12 cellular contexts compared by ENCODE assay signal in genomic region chr10:11237571-11237970, GRCh38.
DNase-seq lines count a peak whose midpoint lies in the region; ATAC-seq and TF ChIP-seq lines count a peak whose summit lies in the region.
"Had no signal": no experiment of that assay in that cellular context is flagged by ENCODE, and none has a peak within 500 bp of the region (broad histone marks: within the 10 kb centered on the region; RNA-seq: fewer than 3 reads in every experiment).

No MANE protein-coding gene starts in this region.

- H3K4me3 ChIP-seq in CD8-positive, alpha-beta T cell (ENCODE audit: low read depth, low read length), result no peak overlapping the region
- no peak overlapping the region for H3K4me3 ChIP-seq in smooth muscle cell
- H3K4me3 ChIP-seq: thyroid gland had no signal

- peak in 3 of 7 experiments; percentile 37 to 62 (median 59) for DNase-seq in CD8-positive, alpha-beta T cell
- no peak for DNase-seq in activated naive CD8-positive, alpha-beta T cell treated with anti-CD3 and anti-CD28 coated beads, Interleukin-2, amount 10 ng/mL, durations not matched to agents 7 days and 5 days
- DNase-seq in germinal center (ENCODE audit: low spot score), result no peak
- DNase-seq in NCI-H524 (lab: John Stamatoyannopoulos, UW), result no peak
- no peak for DNase-seq in smooth muscle cell (lab: John Stamatoyannopoulos, UW; ENCODE audit: unreplicated experiment)
- DNase-seq: activated CD4-positive, CD25-positive, alpha-beta regulatory T cell; NCI-H1417 treated with DMSO at 0.1 percent for 48 hours; thyroid gland had no signal

- no peaks in the 10 kb centered on the region for H3K79me2 ChIP-seq in smooth muscle cell (ENCODE audit: low read depth)

- POLR2A ChIA-PET in CD8-positive, alpha-beta T cell (lab: Charles Lee), result interaction anchor here (1.1 to 4.4 kb wide), 3 partner anchors 11 to 58 kb away, joined by 3 to 28 read pairs (median 3); no protein-coding TSS in a partner anchor
- POLR2A ChIA-PET in activated naive CD8-positive, alpha-beta T cell treated with anti-CD3 and anti-CD28 coated beads, Interleukin-2, amount 10 ng/mL, durations not matched to agents 7 days and 5 days (lab: Charles Lee), result interaction anchor here (1.2 to 1.4 kb wide), 2 partner anchors 12 to 91 kb away, joined by 3 read pairs; no protein-coding TSS in a partner anchor

- no peaks in the 10 kb centered on the region for H3F3A ChIP-seq in smooth muscle cell (ENCODE audit: low read depth)

- H3K27ac ChIP-seq in CD8-positive, alpha-beta T cell (ENCODE audit: low read depth, low read length), result peak overlapping the region; percentile 2
- H3K27ac ChIP-seq in smooth muscle cell (ENCODE audit: low read depth), result no peak overlapping the region
- H3K27ac ChIP-seq: thyroid gland had no signal

- peaks cover 68% of the 10 kb centered on the region for H3K36me3 Mint-ChIP-seq in CD8-positive, alpha-beta T cell
- peaks cover 52% of the 10 kb centered on the region for H3K36me3 Mint-ChIP-seq in activated naive CD8-positive, alpha-beta T cell treated with anti-CD3 and anti-CD28 coated beads, Interleukin-2, amount 10 ng/mL, durations not matched to agents 7 days and 5 days

- no peaks in the 10 kb centered on the region for H4K20me1 ChIP-seq in smooth muscle cell (ENCODE audit: low read depth)

- H3K27me3 Mint-ChIP-seq in CD8-positive, alpha-beta T cell (ENCODE audit: low read depth), result no peaks in the 10 kb centered on the region
- no peaks in the 10 kb centered on the region for H3K27me3 Mint-ChIP-seq in activated naive CD8-positive, alpha-beta T cell treated with anti-CD3 and anti-CD28 coated beads, Interleukin-2, amount 10 ng/mL, durations not matched to agents 7 days and 5 days

- H3K27me3 ChIP-seq in CD8-positive, alpha-beta T cell (ENCODE audit: insufficient read depth, low read length), result no peaks in the 10 kb centered on the region
- no peaks in the 10 kb centered on the region for H3K27me3 ChIP-seq in smooth muscle cell (ENCODE audit: low read depth)
- H3K27me3 ChIP-seq: thyroid gland had no signal

- H3K27ac Mint-ChIP-seq in CD8-positive, alpha-beta T cell, result peak overlapping the region; percentile 91
- peak overlapping the region; percentile 84 for H3K27ac Mint-ChIP-seq in activated naive CD8-positive, alpha-beta T cell treated with anti-CD3 and anti-CD28 coated beads, Interleukin-2, amount 10 ng/mL, durations not matched to agents 7 days and 5 days

- WGBS in smooth muscle cell (ENCODE audit: low lambda C conversion rate), result 89% methylated on average over 7 of the region's 7 CpGs

- peaks cover 7% of the 10 kb centered on the region for H3K36me3 ChIP-seq in CD8-positive, alpha-beta T cell (ENCODE audit: insufficient read depth, low read length)
- H3K36me3 ChIP-seq in smooth muscle cell (ENCODE audit: low read depth), result no peaks in the 10 kb centered on the region
- H3K36me3 ChIP-seq: thyroid gland had no signal

- CTCF ChIA-PET in CD8-positive, alpha-beta T cell (lab: Charles Lee), result interaction anchor here (0.7 to 2.2 kb wide), 4 partner anchors 14 to 72 kb away, joined by 3 to 6 read pairs (median 4); no protein-coding TSS in a partner anchor

- H3K9me3 ChIP-seq in CD8-positive, alpha-beta T cell (ENCODE audit: low read length), result no peaks in the 10 kb centered on the region
- H3K9me3 ChIP-seq in smooth muscle cell (replicated peaks; ENCODE audit: low read depth), result no peaks in the 10 kb centered on the region
- H3K9me3 ChIP-seq: thyroid gland had no signal

- peaks cover 84% of the 10 kb centered on the region for H3K4me1 ChIP-seq in CD8-positive, alpha-beta T cell (ENCODE audit: insufficient read depth, low read length)
- no peaks in the 10 kb centered on the region for H3K4me1 ChIP-seq in smooth muscle cell (ENCODE audit: low read depth)
- H3K4me1 ChIP-seq: thyroid gland had no signal

- H3K4me1 Mint-ChIP-seq in CD8-positive, alpha-beta T cell (ENCODE audit: low read depth), result peaks cover 97% of the 10 kb centered on the region
- H3K4me1 Mint-ChIP-seq in activated naive CD8-positive, alpha-beta T cell treated with anti-CD3 and anti-CD28 coated beads, Interleukin-2, amount 10 ng/mL, durations not matched to agents 7 days and 5 days, result peaks cover 75% of the 10 kb centered on the region

- ATAC-seq in CD8-positive, alpha-beta T cell, result peak; percentile 56
- peak; percentile 42 for ATAC-seq in GM19452 (IDR thresholded peaks at IDR 0.05; ENCODE audit: unreplicated experiment)
- peak; percentile 31 for ATAC-seq in HG03520 (IDR thresholded peaks at IDR 0.05; ENCODE audit: unreplicated experiment)
- no peak for ATAC-seq in activated naive CD8-positive, alpha-beta T cell treated with anti-CD3 and anti-CD28 coated beads, Interleukin-2, amount 10 ng/mL, durations not matched to agents 7 days and 5 days (ENCODE audit: low read depth)
- no peak for ATAC-seq in GM19324 (IDR thresholded peaks at IDR 0.05; ENCODE audit: low FRiP score, unreplicated experiment)
- ATAC-seq: Panc1 had no signal

- TF ChIP-seq CTCF in CD8-positive, alpha-beta T cell (IDR thresholded peaks at IDR 0.05), result no peak
- no peak for TF ChIP-seq CTCF in smooth muscle cell (IDR thresholded peaks at IDR 0.05; ENCODE audit: borderline replicate concordance, insufficient read depth, poor library complexity, severe bottlenecking)

- intact Hi-C loops in CD8-positive, alpha-beta T cell (cut with DNase I, micrococcal nuclease), result loop anchor here in 1 of 2 experiments (5.0 kb wide), 1 partner anchor 35 kb away; no protein-coding TSS in a partner anchor

- H2AFZ ChIP-seq in smooth muscle cell (ENCODE audit: low read depth), result no peak overlapping the region

- peak overlapping the region; percentile 53 for H3K4me3 Mint-ChIP-seq in CD8-positive, alpha-beta T cell
- H3K4me3 Mint-ChIP-seq in activated naive CD8-positive, alpha-beta T cell treated with anti-CD3 and anti-CD28 coated beads, Interleukin-2, amount 10 ng/mL, durations not matched to agents 7 days and 5 days, result no peak overlapping the region

- H3K9ac ChIP-seq in smooth muscle cell (ENCODE audit: low read depth), result no peak overlapping the region

- no peaks in the 10 kb centered on the region for H3K9me3 Mint-ChIP-seq in CD8-positive, alpha-beta T cell
- no peaks in the 10 kb centered on the region for H3K9me3 Mint-ChIP-seq in activated naive CD8-positive, alpha-beta T cell treated with anti-CD3 and anti-CD28 coated beads, Interleukin-2, amount 10 ng/mL, durations not matched to agents 7 days and 5 days

- no peak overlapping the region for H3K4me2 ChIP-seq in smooth muscle cell

Comparison
In these comparisons a context has a peak if more than half of its experiments do, and no peak if none do; other contexts are left out.
1. ATAC-seq: peak in CD8-positive, alpha-beta T cell (single experiment), GM19452 (single experiment) and HG03520 (single experiment); none in activated naive CD8-positive, alpha-beta T cell treated with anti-CD3 and anti-CD28 coated beads, Interleukin-2, amount 10 ng/mL, durations not matched to agents 7 days and 5 days (single experiment) and GM19324 (single experiment).